ENCODE assay signal across 8 cellular contexts in genomic region chr11:22624742-22625447, GRCh38. TPM values are rescaled to one million over a fixed set of nuclear protein-coding genes. Genes with fewer than 3 reads are reported as not detected.
A peak's percentile ranks its signal among the peaks of the same experiment; 100 is the strongest.
DNase-seq lines count a peak whose midpoint lies in the region; ATAC-seq, FAIRE-seq and TF ChIP-seq lines count a peak whose summit lies in the region.

No MANE protein-coding gene starts in this region.

- H3K27ac ChIP-seq in SU-DHL-6 (ENCODE audit: low read depth, low read length) (peak overlapping the region; percentile 52), K562 (ENCODE audit: extremely low read depth, low read depth, low read length) (peak overlapping the region; percentile 83), skeletal muscle tissue (ENCODE audit: low read depth, low read length) (peak overlapping the region; percentile 85)

- no TSS peak for BruUV-seq in K562 (replicated peaks; lab: Mats Ljungman, UMichigan)

- H3K36me3 ChIP-seq in SU-DHL-6 (ENCODE audit: low read length) (peaks cover 4% of the 10 kb centered on the region; the same call in 1 of the 2 replicates), K562 (ENCODE audit: control insufficient read depth, insufficient read depth, low read length) (no peaks in the 10 kb centered on the region), iPS-15b (ENCODE audit: control insufficient read depth, insufficient read depth, low read length) (no peaks in the 10 kb centered on the region), skeletal muscle tissue (ENCODE audit: control insufficient read depth in 3 of 3, insufficient read depth in 3 of 3, low read length in 3 of 3) (no peaks in the 10 kb centered on the region)

- peak; percentile 56 for FAIRE-seq in GM12892 (lab: Jason Lieb, UNC)
- peak; percentile 69 for FAIRE-seq in K562 (lab: Jason Lieb, UNC)
- FAIRE-seq in H54 (lab: Jason Lieb, UNC) = no peak

- ATAC-seq in HG02642 (IDR thresholded peaks at IDR 0.05; ENCODE audit: poor library complexity, unreplicated experiment) (peak; percentile 61), K562 (peak; percentile 87)

- H3K27me3 ChIP-seq in SU-DHL-6 (ENCODE audit: low read length) = no peaks in the 10 kb centered on the region
- H3K27me3 ChIP-seq in K562 (ENCODE audit: control insufficient read depth in 2 of 2, insufficient read depth in 2 of 2, low read length in 2 of 2) = no peaks in the 10 kb centered on the region
- H3K27me3 ChIP-seq in iPS-15b (ENCODE audit: control insufficient read depth, insufficient read depth, low read length) = no peaks in the 10 kb centered on the region
- H3K27me3 ChIP-seq in skeletal muscle tissue (ENCODE audit: control insufficient read depth in 3 of 3, insufficient read depth in 3 of 3, low read length in 3 of 3) = no peaks in the 10 kb centered on the region

- TF ChIP-seq POLR2A in GM12892 (IDR thresholded peaks at IDR 0.05; ENCODE audit: low read depth, low read length) (no peak; the same call in 1 of the 2 replicates), K562 (conservative IDR thresholded peaks at IDR 0.05) (no peak), H54 (IDR thresholded peaks at IDR 0.05; ENCODE audit: low read depth, low read length) (no peak)

- WGBS in K562 (ENCODE audit: insufficient coverage, low coverage, missing lambda C conversion rate) = 2% methylated on average over 28 of the region's 31 CpGs

- in situ Hi-C loops in K562 (cut with MboI) = no loop called here

- peak overlapping the region; percentile 96 for H2AFZ ChIP-seq in SU-DHL-6 (ENCODE audit: low read depth, low read length, severe bottlenecking)
- H2AFZ ChIP-seq in K562 (ENCODE audit: low read depth, low read length) = peak overlapping the region; percentile 92

- TF ChIP-seq CTCF in SU-DHL-6 (IDR thresholded peaks at IDR 0.05; ENCODE audit: insufficient read depth, low read length, poor library complexity, severe bottlenecking) (peak; percentile 56), K562 (IDR thresholded peaks at IDR 0.05 in 2 of 3, conservative IDR thresholded peaks at IDR 0.05 in 1 of 3; ENCODE audit: insufficient read depth in 2 of 3, low read depth in 1 of 3, low read length in 3 of 3) (peak; percentile 58 to 79 (median 68))

- H3K4me2 ChIP-seq in SU-DHL-6 (ENCODE audit: low read depth, low read length, poor library complexity, severe bottlenecking) (peak overlapping the region; percentile 94), K562 (ENCODE audit: insufficient read depth, low read length) (peak overlapping the region; percentile 94)

- H3K9me2 ChIP-seq in SU-DHL-6 (replicated peaks; ENCODE audit: insufficient read depth, low read length) = no peaks in the 10 kb centered on the region

- intact Hi-C loops in K562 (cut with micrococcal nuclease) = loop anchor here (5.0 kb wide), 1 partner anchor 202 kb away; the partner anchor contains the start of gene SVIP

- H3K4me3 ChIP-seq in SU-DHL-6 (ENCODE audit: insufficient read depth, low read length, poor library complexity, severe bottlenecking) = peak overlapping the region; percentile 88
- peak overlapping the region; percentile 75 for H3K4me3 ChIP-seq in K562
- peak overlapping the region; percentile 81 for H3K4me3 ChIP-seq in iPS-15b (ENCODE audit: low read depth, low read length)
- peak overlapping the region; percentile 88 to 100 (median 98) for H3K4me3 ChIP-seq in skeletal muscle tissue (ENCODE audit: low read length in 3 of 3)

- CTCF ChIA-PET in K562 (lab: Yijun Ruan, JAX; ENCODE audit: low intra/inter-chr PET ratio) = no interaction called here

- DNase-seq in GM12892 (ENCODE audit: insufficient read length) = peak; percentile 9
- DNase-seq in NCI-H1048 (lab: John Stamatoyannopoulos, UW) = peak; percentile 28
- DNase-seq in K562 (ENCODE audit: extremely low read depth in 1 of 4, low spot score in 3 of 4) = peak; percentile 30 to 83 (median 41)
- no peak for DNase-seq in H54 (ENCODE audit: insufficient read length, low spot score)

- TF ChIP-seq RAD21 in K562 (CRISPR knock-in tag; conservative IDR thresholded peaks at IDR 0.05 in 1 of 2, IDR thresholded peaks at IDR 0.05 in 1 of 2) = peak in 1 of 2 experiments; percentile 31; a peak in 1 of 4 replicates

- H4K20me1 ChIP-seq in SU-DHL-6 (ENCODE audit: low read depth, low read length) (peaks cover 13% of the 10 kb centered on the region; the same call in 1 of the 2 replicates), K562 (replicated peaks; ENCODE audit: control insufficient read depth, insufficient read depth, low read length) (no peaks in the 10 kb centered on the region)

- no peak for TF ChIP-seq EP300 in K562 (IDR thresholded peaks at IDR 0.05; ENCODE audit: low read length)

- POLR2A ChIA-PET in K562 (lab: Yijun Ruan, JAX) = interaction anchor here (0.9 kb wide), 1 partner anchor 127 kb away, joined by 3 read pairs; no protein-coding TSS in a partner anchor

- H3K9me1 ChIP-seq in K562 (ENCODE audit: control insufficient read depth, insufficient read depth, low read length) = no peaks in the 10 kb centered on the region

- no peaks in the 10 kb centered on the region for H3K9me3 ChIP-seq in SU-DHL-6 (ENCODE audit: insufficient read depth, low read length)
- H3K9me3 ChIP-seq in K562 (replicated peaks; ENCODE audit: control insufficient read depth, insufficient read depth, low read depth, low read length) = no peaks in the 10 kb centered on the region
- no peaks in the 10 kb centered on the region for H3K9me3 ChIP-seq in iPS-15b (ENCODE audit: control insufficient read depth, insufficient read depth, low read length)
- no peaks in the 10 kb centered on the region for H3K9me3 ChIP-seq in skeletal muscle tissue (ENCODE audit: control insufficient read depth in 3 of 3, low read length in 3 of 3)

- peaks cover 7% of the 10 kb centered on the region; the same call in 1 of the 2 replicates for H3F3A ChIP-seq in SU-DHL-6 (ENCODE audit: insufficient read depth)

- H3K79me2 ChIP-seq in SU-DHL-6 (ENCODE audit: insufficient read depth, low read length) (peaks cover 25% of the 10 kb centered on the region), K562 (ENCODE audit: control insufficient read depth, insufficient read depth, low read length) (peaks cover 27% of the 10 kb centered on the region)

- H3K9ac ChIP-seq in SU-DHL-6 (ENCODE audit: low read length) (peak overlapping the region; percentile 81), K562 (ENCODE audit: insufficient read depth in 1 of 2, low read depth in 2 of 2, low read length in 2 of 2) (peak overlapping the region; percentile 80 to 93), iPS-15b (ENCODE audit: low read depth, low read length) (peak overlapping the region; percentile 84), skeletal muscle tissue (ENCODE audit: low read depth in 1 of 3, low read length in 3 of 3) (peak overlapping the region; percentile 86 to 97 (median 89))

- H3K4me1 ChIP-seq in K562 (replicated peaks in 1 of 2; ENCODE audit: control insufficient read depth in 2 of 2, insufficient read depth in 2 of 2, low read length in 2 of 2) = peaks cover 0 to 8% of the 10 kb centered on the region in 2 experiments; a peak in 1 of 5 replicates
- peaks cover 6% of the 10 kb centered on the region for H3K4me1 ChIP-seq in iPS-15b (ENCODE audit: control insufficient read depth, insufficient read depth, low read length)
- peaks cover 5 to 10% (median 5%) of the 10 kb centered on the region in 3 donors for H3K4me1 ChIP-seq in skeletal muscle tissue (ENCODE audit: control insufficient read depth in 3 of 3, insufficient read depth in 3 of 3, low read length in 3 of 3)

TF ChIP-seq in K562, 482 proteins besides CTCF, POLR2A, EP300 and RAD21 (continues in another document):
- TF ChIP-seq JUN (IDR thresholded peaks at IDR 0.05; ENCODE audit: borderline replicate concordance, low read depth, low read length) (no peak), JUN (CRISPR knock-in tag; IDR thresholded peaks at IDR 0.05; ENCODE audit: borderline replicate concordance) (no peak)

RNA-seq across cellular contexts. Expression of gene FANCF, which starts 0.7 kb away (rescaled TPM):
- polyA plus RNA-seq in GM12892 (2012; ENCODE audit: missing spikeins) = 7.1 TPM
- total RNA-seq in K562 (2011; cell fraction: chromatin; rRNA removed; ENCODE audit: low replicate concordance) = 3.5 and 4.1 TPM in 2 replicates
- 5.7 and 6.7 TPM in 2 replicates for total RNA-seq in K562 (2011; cell fraction: nucleolus; rRNA removed)
- 5.3 and 5.6 TPM in 2 replicates for total RNA-seq in K562 (2011; cell fraction: nucleoplasm; rRNA removed)
- total RNA-seq in K562 (2014; rRNA removed) (7.2 and 9.7 TPM in 2 replicates), K562 (2014; rRNA removed; fragmentation: Illumina TruSeq; extraction: Trizol) (7.7 and 8.1 TPM in 2 replicates), K562 (2015; rRNA removed; fragmentation: Illumina TruSeq; extraction: Trizol) (7.8 TPM in 2 replicates), K562 (2021) (10.3 and 11.0 TPM in 2 replicates), skeletal muscle tissue (12.5 TPM)
- polyA plus RNA-seq in K562 (2011; rRNA removed) (4.1 and 5.7 TPM in 2 replicates), K562 (2014; fragmentation: Illumina TruSeq; extraction: Trizol) (6.7 and 7.5 TPM in 2 replicates), K562 (2014; fragmentation: Nextera tagmentation; extraction: Ambion mirVana) (1 to 10 TPM in 1 of 2 experiments, under 1 TPM in 1; 0.99 to 2.2 TPM), K562 (2014; rRNA removed) (8.1 and 10.8 TPM in 2 replicates)
- 2.8 and 4.7 TPM in 2 replicates for polyA plus RNA-seq in K562 (2011; cell fraction: cytosol; rRNA removed)
- 1.7 and 2.5 TPM in 2 replicates for polyA plus RNA-seq in K562 (2011; cell fraction: nucleus; rRNA removed)
- 7.1 and 8.5 TPM in 2 replicates for polyA plus RNA-seq in K562 (2012)
- polyA minus RNA-seq in K562 (2011; rRNA and poly(A)+ RNA removed) = 2.6 and 3.1 TPM in 2 replicates
- polyA minus RNA-seq in K562 (2011; cell fraction: cytosol; rRNA and poly(A)+ RNA removed) = 2.5 and 3.7 TPM in 2 replicates
- 3.8 and 4.3 TPM in 2 replicates for polyA minus RNA-seq in K562 (2011; cell fraction: nucleus; rRNA and poly(A)+ RNA removed)

RNA-seq across cellular contexts. Expression of gene GAS2, which starts 41.5 kb away (rescaled TPM):
- polyA plus RNA-seq in GM12892 (2012; ENCODE audit: missing spikeins) = 0.30 TPM
- total RNA-seq in K562 (2011; cell fraction: chromatin; rRNA removed; ENCODE audit: low replicate concordance) = 1.7 and 3.0 TPM in 2 replicates
- 2.5 and 2.6 TPM in 2 replicates for total RNA-seq in K562 (2011; cell fraction: nucleolus; rRNA removed)
- 3.0 and 6.0 TPM in 2 replicates for total RNA-seq in K562 (2011; cell fraction: nucleoplasm; rRNA removed)
- total RNA-seq in K562 (2014; rRNA removed) = 1.2 and 2.7 TPM in 2 replicates
- total RNA-seq in K562 (2014; rRNA removed; fragmentation: Illumina TruSeq; extraction: Trizol) = 0.93 and 0.98 TPM in 2 replicates
- 1.4 and 1.8 TPM in 2 replicates for total RNA-seq in K562 (2015; rRNA removed; fragmentation: Illumina TruSeq; extraction: Trizol)
- total RNA-seq in K562 (2021) = 1.5 and 1.9 TPM in 2 replicates
- polyA plus RNA-seq in K562 (2011; rRNA removed) = 0.54 and 1.4 TPM in 2 replicates
- polyA plus RNA-seq in K562 (2011; cell fraction: cytosol; rRNA removed) = 0.66 and 1.5 TPM in 2 replicates
- 0.94 and 1.7 TPM in 2 replicates for polyA plus RNA-seq in K562 (2011; cell fraction: nucleus; rRNA removed)
- 2.5 and 2.6 TPM in 2 replicates for polyA plus RNA-seq in K562 (2012)
- polyA plus RNA-seq in K562 (2014; fragmentation: Illumina TruSeq; extraction: Trizol) = 0.86 and 0.97 TPM in 2 replicates
- 1 to 10 TPM in 1 of 2 experiments, under 1 TPM in 1; 0.77 to 1.1 TPM for polyA plus RNA-seq in K562 (2014; fragmentation: Nextera tagmentation; extraction: Ambion mirVana)
- polyA plus RNA-seq in K562 (2014; rRNA removed) = 1.1 and 1.7 TPM in 2 replicates
- 1.1 and 1.3 TPM in 2 replicates for polyA minus RNA-seq in K562 (2011; rRNA and poly(A)+ RNA removed)
- not detected in 2 replicates for polyA minus RNA-seq in K562 (2011; cell fraction: cytosol; rRNA and poly(A)+ RNA removed)
- polyA minus RNA-seq in K562 (2011; cell fraction: nucleus; rRNA and poly(A)+ RNA removed) = 1.8 and 2.3 TPM in 2 replicates
- total RNA-seq in skeletal muscle tissue = 42.8 TPM
